ENCODE assay signal across 1 cellular context in genomic region chr6:30077218-30077617, GRCh38.
A peak's percentile ranks its signal among the peaks of the same experiment; 100 is the strongest.
TF ChIP-seq lines count a peak whose summit lies in the region.

No MANE protein-coding gene starts in this region.

TF ChIP-seq in endothelial cell of umbilical vein, 7 proteins besides CTCF, POLR2A, EP300 and RAD21:
- TF ChIP-seq JUN (IDR thresholded peaks at IDR 0.05; ENCODE audit: borderline replicate concordance, insufficient read depth, insufficient read length, low read depth) (no peak), EZH2 (IDR thresholded peaks at IDR 0.05; ENCODE audit: borderline replicate concordance, low read depth, low read length, severe bottlenecking) (peak; percentile 8), FOS (IDR thresholded peaks at IDR 0.05; ENCODE audit: borderline replicate concordance, insufficient read depth, low read length) (no peak), POLR2AphosphoS5 (IDR thresholded peaks at IDR 0.05; ENCODE audit: insufficient read depth, low read depth, low read length) (no peak)
